In the genomic region with DNA sequence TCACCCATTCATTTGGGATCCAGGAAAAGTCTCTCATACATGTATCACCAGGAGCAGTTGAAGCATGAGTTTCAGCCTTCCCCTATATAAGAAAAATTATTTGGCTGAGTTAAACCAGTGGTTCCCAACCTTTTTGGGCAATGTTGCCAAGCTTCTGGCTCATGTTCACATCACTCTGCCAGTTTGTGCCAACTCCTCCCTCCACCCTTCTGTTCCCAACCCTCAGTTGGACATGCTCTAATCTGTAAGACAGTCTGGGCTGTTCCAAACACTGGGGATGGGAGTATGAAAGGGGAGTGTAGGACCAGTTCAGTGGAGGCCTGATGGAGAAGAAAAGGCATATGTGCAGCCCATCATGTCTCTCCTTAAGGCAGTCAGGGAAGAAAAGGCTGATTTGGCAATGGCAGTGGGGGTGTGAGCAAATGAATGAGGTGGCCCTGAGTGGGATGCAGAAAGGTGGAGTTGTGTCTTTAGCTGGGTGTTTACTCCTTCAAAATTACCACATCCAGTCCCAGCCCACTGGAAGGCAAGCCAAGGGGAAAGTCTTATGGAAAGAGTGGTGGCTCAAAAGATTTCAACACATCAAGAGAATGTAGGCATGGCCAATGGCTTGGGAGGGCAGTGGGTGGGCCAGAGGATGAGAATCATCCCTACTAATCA, we compare ENCODE assay signal across 23 cellular contexts. TPM values are rescaled to one million over a fixed set of nuclear protein-coding genes. Genes with fewer than 3 reads are reported as not detected.
A peak's percentile ranks its signal among the peaks of the same experiment; 100 is the strongest.
DNase-seq lines count a peak whose midpoint lies in the region; ATAC-seq, FAIRE-seq and TF ChIP-seq lines count a peak whose summit lies in the region.
"Had no signal": no experiment of that assay in that cellular context is flagged by ENCODE, and none has a peak within 500 bp of the region (broad histone marks: within the 10 kb centered on the region; RNA-seq: fewer than 3 reads in every experiment).

No MANE protein-coding gene starts in this region.

- peaks cover 2% of the 10 kb centered on the region for H3K9me3 Mint-ChIP-seq in MCF 10A (ENCODE audit: unreplicated experiment)
- peaks cover 9% of the 10 kb centered on the region for H3K9me3 Mint-ChIP-seq in neural crest cell
- H3K9me3 Mint-ChIP-seq in WTC11, result 0 out of 2 replicates have a peak, but pooled peaks cover 4% of the 10 kb centered on the region
- H3K9me3 Mint-ChIP-seq: CD8-positive, alpha-beta memory T cell had no signal

- intact Hi-C loops in MCF 10A (cut with micrococcal nuclease) (no loop called here), mammary epithelial cell (cut with micrococcal nuclease) (no loop called here)

- peaks cover 92% of the 10 kb centered on the region for H3K79me2 ChIP-seq in mammary epithelial cell (ENCODE audit: insufficient read depth, low read length)

- H3K27me3 Mint-ChIP-seq in MCF 10A (ENCODE audit: insufficient read depth, unreplicated experiment) (no peaks in the 10 kb centered on the region), neural crest cell (ENCODE audit: low read depth) (no peaks in the 10 kb centered on the region), WTC11 (ENCODE audit: low read depth) (no peaks in the 10 kb centered on the region; the same call in 1 of the 2 replicates)

- H3K27ac Mint-ChIP-seq in MCF 10A (ENCODE audit: low read depth, unreplicated experiment) (peak overlapping the region; percentile 78), neural crest cell (ENCODE audit: unreplicated experiment) (peak overlapping the region; percentile 3), WTC11 (no peak overlapping the region)
- H3K27ac Mint-ChIP-seq: CD8-positive, alpha-beta memory T cell had no signal

- no peaks in the 10 kb centered on the region for H3K9me3 ChIP-seq in mammary epithelial cell (replicated peaks; ENCODE audit: insufficient read depth, low read length)
- H3K9me3 ChIP-seq: BLaER1 treated with 17β-estradiol and CSF1 and Interleukin-3, amounts not matched to agents 10 nM and 100 nM had no signal

- no peak overlapping the region for H3K4me3 Mint-ChIP-seq in MCF 10A (ENCODE audit: unreplicated experiment)
- H3K4me3 Mint-ChIP-seq in neural crest cell, result no peak overlapping the region
- H3K4me3 Mint-ChIP-seq in WTC11, result no peak overlapping the region
- H3K4me3 Mint-ChIP-seq: CD8-positive, alpha-beta memory T cell had no signal

- in situ Hi-C loops in mammary epithelial cell (cut with MboI; ENCODE audit: low sequenced_read_pairs in 2 of 2), result loop anchor here in 1 of 2 donors (10.0 kb wide), 1 partner anchor 138 kb away; no protein-coding TSS in a partner anchor

- no peak overlapping the region for H2AFZ ChIP-seq in mammary epithelial cell (ENCODE audit: low read depth, low read length)

- H3K27me3 ChIP-seq in mammary epithelial cell (ENCODE audit: insufficient read depth, low read length) (no peaks in the 10 kb centered on the region), bronchial epithelial cell (ENCODE audit: control insufficient read depth, insufficient read depth, low read length) (no peaks in the 10 kb centered on the region)
- H3K27me3 ChIP-seq: BLaER1 treated with 17β-estradiol and CSF1 and Interleukin-3, amounts not matched to agents 10 nM and 100 nM had no signal

- H3K4me1 ChIP-seq in mammary epithelial cell (ENCODE audit: insufficient read depth, low read length), result peaks cover 31% of the 10 kb centered on the region
- H3K4me1 ChIP-seq: BLaER1 treated with 17β-estradiol and CSF1 and Interleukin-3, amounts not matched to agents 10 nM and 100 nM had no signal

- DNase-seq in MCF 10A (ENCODE audit: unreplicated experiment) (no peak), mammary epithelial cell (no peak), bronchial epithelial cell (ENCODE audit: low read depth) (peak; percentile 20), neural crest cell (ENCODE audit: low read depth, low spot score) (no peak), WTC11 (ENCODE audit: low spot score) (no peak), NCI-H2029 (lab: John Stamatoyannopoulos, UW) (no peak), NCI-H510A treated with DMSO at 0.1 percent for 48 hours (lab: John Stamatoyannopoulos, UW) (no peak)
- DNase-seq: CD8-positive, alpha-beta memory T cell; DND-41; MM.1S; NCI-H1092 treated with DMSO at 0.1 percent for 48 hours; NCI-H226; NCI-H69; SHP77 treated with DMSO at 0.1 percent for 48 hours had no signal

- POLR2A ChIA-PET in MCF 10A (lab: Yijun Ruan, JAX), result no interaction called here
- POLR2A ChIA-PET in WTC11 (lab: Charles Lee), result no interaction called here

- ATAC-seq in WTC11, result no peak
- no peak for ATAC-seq in GM19023 (IDR thresholded peaks at IDR 0.05; ENCODE audit: unreplicated experiment)
- ATAC-seq: GM12878, HepG2 had no signal

- no peak overlapping the region for H3K4me2 ChIP-seq in mammary epithelial cell (ENCODE audit: insufficient read depth, low read depth, low read length)
- H3K4me2 ChIP-seq: BLaER1 treated with 17β-estradiol and CSF1 and Interleukin-3, amounts not matched to agents 10 nM and 100 nM; KMS-11 had no signal

- CTCF ChIA-PET in MCF 10A (lab: Yijun Ruan, JAX) (interaction anchor here (0.5 to 1.1 kb wide), 2 partner anchors 74 to 233 kb away, joined by 3 read pairs; no protein-coding TSS in a partner anchor), mammary epithelial cell (lab: Charles Lee; ENCODE audit: low non-redundant PET) (no interaction called here), WTC11 (lab: Charles Lee) (no interaction called here)

- H3K36me3 Mint-ChIP-seq in MCF 10A (ENCODE audit: insufficient read depth, unreplicated experiment) (peaks cover 16% of the 10 kb centered on the region), neural crest cell (ENCODE audit: low read depth) (peaks cover 2% of the 10 kb centered on the region), WTC11 (no peaks in the 10 kb centered on the region)
- H3K36me3 Mint-ChIP-seq: CD8-positive, alpha-beta memory T cell had no signal

- H3K9ac ChIP-seq in mammary epithelial cell (ENCODE audit: insufficient read depth, low read length), result no peak overlapping the region
- H3K9ac ChIP-seq: BLaER1 treated with 17β-estradiol and CSF1 and Interleukin-3, amounts not matched to agents 10 nM and 100 nM; KMS-11 had no signal

- H3K36me3 ChIP-seq in mammary epithelial cell (ENCODE audit: insufficient read depth, low read length), result peaks cover 3% of the 10 kb centered on the region
- no peaks in the 10 kb centered on the region for H3K36me3 ChIP-seq in bronchial epithelial cell (ENCODE audit: control insufficient read depth, insufficient read depth, low read length)
- H3K36me3 ChIP-seq: BLaER1 treated with 17β-estradiol and CSF1 and Interleukin-3, amounts not matched to agents 10 nM and 100 nM had no signal

- no peak overlapping the region for H3K27ac ChIP-seq in mammary epithelial cell (ENCODE audit: insufficient read depth, low read depth, low read length)
- H3K27ac ChIP-seq: BLaER1 treated with 17β-estradiol and CSF1 and Interleukin-3, amounts not matched to agents 10 nM and 100 nM; KMS-11 had no signal

- H4K20me1 ChIP-seq in mammary epithelial cell (ENCODE audit: insufficient read depth, low read length), result no peaks in the 10 kb centered on the region
- H4K20me1 ChIP-seq: BLaER1 treated with 17β-estradiol and CSF1 and Interleukin-3, amounts not matched to agents 10 nM and 100 nM had no signal

- BruUV-seq in MCF 10A (replicated peaks; lab: Mats Ljungman, UMichigan) (no TSS peak), mammary epithelial cell (replicated peaks; lab: Mats Ljungman, UMichigan) (no TSS peak)

- FAIRE-seq in bronchial epithelial cell (lab: Jason Lieb, UNC), result no peak
- FAIRE-seq: D721Med, G401.6, GM12878, GM18507, H54, HepG2 had no signal

- H3K4me1 Mint-ChIP-seq in MCF 10A (ENCODE audit: insufficient read depth, unreplicated experiment) (peaks cover 45% of the 10 kb centered on the region), neural crest cell (peaks cover 24% of the 10 kb centered on the region), WTC11 (no peaks in the 10 kb centered on the region)
- H3K4me1 Mint-ChIP-seq: CD8-positive, alpha-beta memory T cell had no signal

- TF ChIP-seq CTCF in MCF 10A (IDR thresholded peaks at IDR 0.05; ENCODE audit: unreplicated experiment) (no peak), mammary epithelial cell (conservative IDR thresholded peaks at IDR 0.05 in 1 of 2, IDR thresholded peaks at IDR 0.05 in 1 of 2; ENCODE audit: extremely low read depth in 1 of 2, insufficient read depth in 1 of 2, low read depth in 1 of 2, low read length in 2 of 2) (no peak), bronchial epithelial cell (IDR thresholded peaks at IDR 0.05; ENCODE audit: insufficient read depth, low read length, severe bottlenecking) (no peak), neural crest cell (conservative IDR thresholded peaks at IDR 0.05) (no peak), WTC11 (IDR thresholded peaks at IDR 0.05) (no peak)

- H3K4me3 ChIP-seq in mammary epithelial cell (replicated peaks in 1 of 3; ENCODE audit: insufficient read depth in 1 of 3, low read depth in 2 of 3, low read length in 3 of 3) (no peak overlapping the region), bronchial epithelial cell (ENCODE audit: low read depth, low read length) (no peak overlapping the region)
- H3K4me3 ChIP-seq: BLaER1 treated with 17β-estradiol and CSF1 and Interleukin-3, amounts not matched to agents 10 nM and 100 nM; GM12878 had no signal

- dilution Hi-C loops in mammary epithelial cell (cut with HindIII; ENCODE audit: low sequenced_read_pairs), result no loop called here

TF ChIP-seq in WTC11, 78 proteins besides CTCF, POLR2A, EP300 and RAD21 (continues in another document):
- TF ChIP-seq, protein P1, sequence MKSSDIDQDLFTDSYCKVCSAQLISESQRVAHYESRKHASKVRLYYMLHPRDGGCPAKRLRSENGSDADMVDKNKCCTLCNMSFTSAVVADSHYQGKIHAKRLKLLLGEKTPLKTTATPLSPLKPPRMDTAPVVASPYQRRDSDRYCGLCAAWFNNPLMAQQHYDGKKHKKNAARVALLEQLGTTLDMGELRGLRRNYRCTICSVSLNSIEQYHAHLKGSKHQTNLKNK (CRISPR knock-in tag; IDR thresholded peaks at IDR 0.05), result no peak
- TF ChIP-seq, protein P2, sequence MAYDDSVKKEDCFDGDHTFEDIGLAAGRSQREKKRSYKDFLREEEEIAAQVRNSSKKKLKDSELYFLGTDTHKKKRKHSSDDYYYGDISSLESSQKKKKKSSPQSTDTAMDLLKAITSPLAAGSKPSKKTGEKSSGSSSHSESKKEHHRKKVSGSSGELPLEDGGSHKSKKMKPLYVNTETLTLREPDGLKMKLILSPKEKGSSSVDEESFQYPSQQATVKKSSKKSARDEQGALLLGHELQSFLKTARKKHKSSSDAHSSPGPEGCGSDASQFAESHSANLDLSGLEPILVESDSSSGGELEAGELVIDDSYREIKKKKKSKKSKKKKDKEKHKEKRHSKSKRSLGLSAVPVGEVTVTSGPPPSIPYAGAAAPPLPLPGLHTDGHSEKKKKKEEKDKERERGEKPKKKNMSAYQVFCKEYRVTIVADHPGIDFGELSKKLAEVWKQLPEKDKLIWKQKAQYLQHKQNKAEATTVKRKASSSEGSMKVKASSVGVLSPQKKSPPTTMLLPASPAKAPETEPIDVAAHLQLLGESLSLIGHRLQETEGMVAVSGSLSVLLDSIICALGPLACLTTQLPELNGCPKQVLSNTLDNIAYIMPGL (CRISPR knock-in tag; IDR thresholded peaks at IDR 0.05), result no peak

RNA-seq across cellular contexts. Expression of gene PRICKLE2, which starts 32.0 kb away (rescaled TPM):
- total RNA-seq in MCF 10A (2022) (9.6 and 11.4 TPM in 2 replicates), mammary epithelial cell (10 to 100 TPM; 23.2 to 50.5 TPM), bronchial epithelial cell (1.4 and 2.4 TPM in 2 replicates), neural crest cell (11.8 and 12.9 TPM in 2 replicates), WTC11 (2021) (4.5 to 5.6 TPM (median 4.7 TPM) in 3 replicates)
- 8.6 TPM for polyA plus RNA-seq in mammary epithelial cell
- 50.8 TPM for polyA minus RNA-seq in mammary epithelial cell
- total RNA-seq: CD8-positive, alpha-beta memory T cell had no signal
- polyA plus RNA-seq: CD8-positive, alpha-beta memory T cell had no signal
